1 cellular context compared by ENCODE assay signal in the genomic region with DNA sequence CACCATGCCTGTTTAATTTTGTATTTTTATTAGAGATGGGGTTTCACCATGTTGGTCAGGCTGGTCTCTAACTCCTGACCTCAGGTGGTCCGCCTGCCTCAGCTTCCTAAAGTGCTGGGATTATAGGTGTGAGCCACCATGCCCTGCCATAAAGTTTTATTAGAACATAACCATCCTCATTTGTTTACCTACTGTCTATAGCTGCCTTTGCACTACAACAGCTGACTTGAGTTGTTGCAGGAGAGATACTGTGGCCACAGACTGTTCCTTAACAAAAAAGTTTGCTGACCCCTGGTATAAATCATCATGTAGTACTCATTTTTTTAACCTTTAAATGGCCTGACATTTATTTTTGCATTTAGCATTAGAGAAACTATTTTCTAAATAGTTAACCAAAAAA.
TF ChIP-seq lines count a peak whose summit lies in the region.

No MANE protein-coding gene starts in this region.

TF ChIP-seq in HepG2, 621 proteins besides CTCF, POLR2A, EP300 and RAD21 (continued from another document):
- TF ChIP-seq, protein P1, sequence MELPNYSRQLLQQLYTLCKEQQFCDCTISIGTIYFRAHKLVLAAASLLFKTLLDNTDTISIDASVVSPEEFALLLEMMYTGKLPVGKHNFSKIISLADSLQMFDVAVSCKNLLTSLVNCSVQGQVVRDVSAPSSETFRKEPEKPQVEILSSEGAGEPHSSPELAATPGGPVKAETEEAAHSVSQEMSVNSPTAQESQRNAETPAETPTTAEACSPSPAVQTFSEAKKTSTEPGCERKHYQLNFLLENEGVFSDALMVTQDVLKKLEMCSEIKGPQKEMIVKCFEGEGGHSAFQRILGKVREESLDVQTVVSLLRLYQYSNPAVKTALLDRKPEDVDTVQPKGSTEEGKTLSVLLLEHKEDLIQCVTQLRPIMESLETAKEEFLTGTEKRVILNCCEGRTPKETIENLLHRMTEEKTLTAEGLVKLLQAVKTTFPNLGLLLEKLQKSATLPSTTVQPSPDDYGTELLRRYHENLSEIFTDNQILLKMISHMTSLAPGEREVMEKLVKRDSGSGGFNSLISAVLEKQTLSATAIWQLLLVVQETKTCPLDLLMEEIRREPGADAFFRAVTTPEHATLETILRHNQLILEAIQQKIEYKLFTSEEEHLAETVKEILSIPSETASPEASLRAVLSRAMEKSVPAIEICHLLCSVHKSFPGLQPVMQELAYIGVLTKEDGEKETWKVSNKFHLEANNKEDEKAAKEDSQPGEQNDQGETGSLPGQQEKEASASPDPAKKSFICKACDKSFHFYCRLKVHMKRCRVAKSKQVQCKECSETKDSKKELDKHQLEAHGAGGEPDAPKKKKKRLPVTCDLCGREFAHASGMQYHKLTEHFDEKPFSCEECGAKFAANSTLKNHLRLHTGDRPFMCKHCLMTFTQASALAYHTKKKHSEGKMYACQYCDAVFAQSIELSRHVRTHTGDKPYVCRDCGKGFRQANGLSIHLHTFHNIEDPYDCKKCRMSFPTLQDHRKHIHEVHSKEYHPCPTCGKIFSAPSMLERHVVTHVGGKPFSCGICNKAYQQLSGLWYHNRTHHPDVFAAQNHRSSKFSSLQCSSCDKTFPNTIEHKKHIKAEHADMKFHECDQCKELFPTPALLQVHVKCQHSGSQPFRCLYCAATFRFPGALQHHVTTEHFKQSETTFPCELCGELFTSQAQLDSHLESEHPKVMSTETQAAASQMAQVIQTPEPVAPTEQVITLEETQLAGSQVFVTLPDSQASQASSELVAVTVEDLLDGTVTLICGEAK (IDR thresholded peaks at IDR 0.05): no peak
- TF ChIP-seq, protein P1 (CRISPR knock-in tag; IDR thresholded peaks at IDR 0.05): 0 out of 2 replicates have a peak, but pooled peaks have one; percentile 34
